8 cellular contexts compared by ENCODE assay signal in the genomic region with DNA sequence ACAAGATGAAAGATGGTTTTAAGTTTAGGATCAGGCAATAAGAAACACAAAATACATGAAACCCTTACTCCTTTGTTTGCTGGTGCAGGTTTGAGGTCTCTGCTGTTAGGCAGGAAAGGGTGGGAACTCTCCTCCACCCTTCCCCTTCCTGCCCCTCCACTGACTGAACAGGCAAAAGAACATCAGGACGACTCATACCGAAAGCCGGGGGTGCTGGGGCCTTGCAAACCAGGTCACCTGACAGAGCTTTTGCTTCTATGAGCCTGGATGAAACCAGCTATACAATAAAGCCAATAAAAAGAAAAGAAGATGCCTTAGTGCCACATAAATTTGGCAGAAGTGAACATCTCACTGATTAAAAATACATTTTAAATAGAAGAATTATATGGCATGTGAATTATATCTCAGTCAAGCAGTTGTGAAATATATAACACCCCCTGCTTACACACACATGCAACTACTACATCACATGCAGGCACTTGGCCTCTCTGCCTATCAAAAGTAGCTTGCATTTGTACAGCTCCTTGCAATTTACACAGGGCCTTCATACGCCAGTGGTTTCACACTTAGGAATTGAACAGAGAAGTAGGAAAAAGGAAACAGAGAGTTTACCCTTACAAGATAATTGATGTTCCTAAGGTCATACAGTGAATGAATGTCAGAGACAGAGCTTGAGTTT.
DNase-seq lines count a peak whose midpoint lies in the region; ATAC-seq and TF ChIP-seq lines count a peak whose summit lies in the region.

No MANE protein-coding gene starts in this region.

- intact Hi-C loops in activated T-helper 1 cell treated with anti-CD3 and anti-CD28 coated beads, Interleukin-12 subunit alpha, Interleukin-12 subunit beta, Interleukin-2, Interleukin-4 antibody, amounts not matched to agents 30 ng/mL and 10 ng/mL and 1 ng/mL, durations not matched to agents 14 hours and 24 hours and 36 hours (cut with micrococcal nuclease) = loop anchor here (1.0 to 5.0 kb wide), 5 partner anchors 45 to 749 kb away; no protein-coding TSS in a partner anchor

- peak overlapping the region; percentile 89 for H3K27ac Mint-ChIP-seq in activated T-helper 1 cell treated with anti-CD3 and anti-CD28 coated beads, Interleukin-12 subunit alpha, Interleukin-12 subunit beta, Interleukin-2, Interleukin-4 antibody, amounts not matched to agents 30 ng/mL and 10 ng/mL and 1 ng/mL, durations not matched to agents 14 hours and 24 hours and 36 hours
- peak overlapping the region; percentile 69 to 98 (median 91) for H3K27ac Mint-ChIP-seq in naive thymus-derived CD8-positive, alpha-beta T cell

- no peaks in the 10 kb centered on the region for H4K20me1 ChIP-seq in MM.1S (ENCODE audit: insufficient read depth, low read length)

- peaks cover 27% of the 10 kb centered on the region for H3K4me1 ChIP-seq in MM.1S (ENCODE audit: low read length)

- H3K4me1 Mint-ChIP-seq in activated T-helper 1 cell treated with anti-CD3 and anti-CD28 coated beads, Interleukin-12 subunit alpha, Interleukin-12 subunit beta, Interleukin-2, Interleukin-4 antibody, amounts not matched to agents 30 ng/mL and 10 ng/mL and 1 ng/mL, durations not matched to agents 14 hours and 24 hours and 36 hours (ENCODE audit: low read depth) = peaks cover 92% of the 10 kb centered on the region
- H3K4me1 Mint-ChIP-seq in naive thymus-derived CD8-positive, alpha-beta T cell = peaks cover 61 to 100% (median 97%) of the 10 kb centered on the region in 4 donors

- H3K27ac ChIP-seq in MM.1S (ENCODE audit: low read length) = no peak overlapping the region

- H3K27me3 ChIP-seq in MM.1S (replicated peaks; ENCODE audit: insufficient read depth, low read length) = no peaks in the 10 kb centered on the region

- peak; percentile 93 for ATAC-seq in GM21737 (IDR thresholded peaks at IDR 0.05; ENCODE audit: unreplicated experiment)
- peak; percentile 85 to 88 for ATAC-seq in naive thymus-derived CD8-positive, alpha-beta T cell

- H3K36me3 ChIP-seq in MM.1S (replicated peaks; ENCODE audit: insufficient read depth, low read length) = no peaks in the 10 kb centered on the region

- H3K9me3 Mint-ChIP-seq in activated T-helper 1 cell treated with anti-CD3 and anti-CD28 coated beads, Interleukin-12 subunit alpha, Interleukin-12 subunit beta, Interleukin-2, Interleukin-4 antibody, amounts not matched to agents 30 ng/mL and 10 ng/mL and 1 ng/mL, durations not matched to agents 14 hours and 24 hours and 36 hours = peaks cover 11% of the 10 kb centered on the region
- peaks cover 0 to 2% (median 0%) of the 10 kb centered on the region in 9 donors for H3K9me3 Mint-ChIP-seq in naive thymus-derived CD8-positive, alpha-beta T cell

- POLR2A ChIA-PET in naive thymus-derived CD8-positive, alpha-beta T cell (lab: Charles Lee) = interaction anchor here (0.6 to 3.1 kb wide), 11 partner anchors 8 to 384 kb away, joined by 3 to 10 read pairs (median 4); no protein-coding TSS in a partner anchor

- no peak overlapping the region for H3K9ac ChIP-seq in MM.1S (ENCODE audit: low read length)

- no peak overlapping the region for H3K4me3 ChIP-seq in MM.1S (ENCODE audit: low read length)

- peaks cover 12% of the 10 kb centered on the region for H3K36me3 Mint-ChIP-seq in activated T-helper 1 cell treated with anti-CD3 and anti-CD28 coated beads, Interleukin-12 subunit alpha, Interleukin-12 subunit beta, Interleukin-2, Interleukin-4 antibody, amounts not matched to agents 30 ng/mL and 10 ng/mL and 1 ng/mL, durations not matched to agents 14 hours and 24 hours and 36 hours (ENCODE audit: low read depth)
- no peaks in the 10 kb centered on the region for H3K36me3 Mint-ChIP-seq in naive thymus-derived CD8-positive, alpha-beta T cell

- no peaks in the 10 kb centered on the region for H3K9me3 ChIP-seq in MM.1S (replicated peaks; ENCODE audit: insufficient read depth, low read length)

- no peaks in the 10 kb centered on the region for H3K79me2 ChIP-seq in MM.1S (ENCODE audit: low read length)

- peak overlapping the region; percentile 34 for H3K4me3 Mint-ChIP-seq in activated T-helper 1 cell treated with anti-CD3 and anti-CD28 coated beads, Interleukin-12 subunit alpha, Interleukin-12 subunit beta, Interleukin-2, Interleukin-4 antibody, amounts not matched to agents 30 ng/mL and 10 ng/mL and 1 ng/mL, durations not matched to agents 14 hours and 24 hours and 36 hours
- H3K4me3 Mint-ChIP-seq in naive thymus-derived CD8-positive, alpha-beta T cell = peak overlapping the region; percentile 48 to 83 (median 72)

- 0 out of 2 replicates have a peak, but pooled peaks cover 2% of the 10 kb centered on the region for H3F3A ChIP-seq in MM.1S (ENCODE audit: insufficient read depth, low read length)

- no peaks in the 10 kb centered on the region for H3K9me2 ChIP-seq in MM.1S (replicated peaks; ENCODE audit: insufficient read depth, low read length)

- no peak overlapping the region for H2AFZ ChIP-seq in MM.1S (ENCODE audit: low read length)

- H3K27me3 Mint-ChIP-seq in activated T-helper 1 cell treated with anti-CD3 and anti-CD28 coated beads, Interleukin-12 subunit alpha, Interleukin-12 subunit beta, Interleukin-2, Interleukin-4 antibody, amounts not matched to agents 30 ng/mL and 10 ng/mL and 1 ng/mL, durations not matched to agents 14 hours and 24 hours and 36 hours (ENCODE audit: insufficient read depth) = no peaks in the 10 kb centered on the region
- no peaks in the 10 kb centered on the region for H3K27me3 Mint-ChIP-seq in naive thymus-derived CD8-positive, alpha-beta T cell

- DNase-seq in GDM1 (lab: John Stamatoyannopoulos, UW) = peak; percentile 33
- DNase-seq in MM.1S = peak; percentile 68
- DNase-seq in activated T-helper 1 cell treated with anti-CD3 and anti-CD28 coated beads, Interleukin-12 subunit alpha, Interleukin-12 subunit beta, Interleukin-2, Interleukin-4 antibody, amounts not matched to agents 30 ng/mL and 10 ng/mL and 1 ng/mL, durations not matched to agents 14 hours and 24 hours and 36 hours (ENCODE audit: low spot score) = peak; percentile 79
- peak in 8 of 10 donors; percentile 10 to 77 (median 42) for DNase-seq in naive thymus-derived CD8-positive, alpha-beta T cell
- no peak for DNase-seq in HPDE6-E6E7 (ENCODE audit: extremely low spot score)
- DNase-seq in NCI-H146 treated with DMSO at 0.1 percent for 48 hours (lab: John Stamatoyannopoulos, UW; ENCODE audit: unreplicated experiment) = no peak
- no peak for DNase-seq in DMS153 (lab: John Stamatoyannopoulos, UW)

- peak overlapping the region; percentile 19; the same call in 1 of the 2 replicates for H3K4me2 ChIP-seq in MM.1S (ENCODE audit: low read depth, low read length)

- no peak for TF ChIP-seq CTCF in MM.1S (IDR thresholded peaks at IDR 0.05; ENCODE audit: low read length)

Comparison
In these comparisons a context has a peak if more than half of its experiments do, and no peak if none do; other contexts are left out.
1. DNase-seq: peak in GDM1 (single experiment), MM.1S (single experiment), activated T-helper 1 cell treated with anti-CD3 and anti-CD28 coated beads, Interleukin-12 subunit alpha, Interleukin-12 subunit beta, Interleukin-2, Interleukin-4 antibody, amounts not matched to agents 30 ng/mL and 10 ng/mL and 1 ng/mL, durations not matched to agents 14 hours and 24 hours and 36 hours (single experiment) and naive thymus-derived CD8-positive, alpha-beta T cell (8 of 10); none in HPDE6-E6E7 (single experiment), NCI-H146 treated with DMSO at 0.1 percent for 48 hours (single experiment) and DMS153 (single experiment).